ENCODE assay signal across 24 cellular contexts in genomic region chr10:44512345-44513095, GRCh38.
"Had no signal": no experiment of that assay in that cellular context is flagged by ENCODE, and none has a peak within 500 bp of the region (broad histone marks: within the 10 kb centered on the region; RNA-seq: fewer than 3 reads in every experiment).

No MANE protein-coding gene starts in this region.

- DNase-seq: colonic mucosa; effector CD4-positive, alpha-beta T cell; endodermal cell; erythroblast; foreskin melanocyte; head of caudate nucleus; hippocampal formation; kidney glomerular epithelial cell; mammary epithelial cell; natural killer cell; nucleus accumbens; ovary; sigmoid colon; small intestine; stimulated activated CD4-positive, alpha-beta T cell treated with anti-CD3 and anti-CD28 coated beads, Interleukin-12 subunit alpha, Interleukin-12 subunit beta, amount 100 ng/mL, for 4 hours; stimulated activated naive CD4-positive, alpha-beta T cell; stomach; substantia nigra; transverse colon had no signal

- H3K27me3 ChIP-seq: colonic mucosa, neural progenitor cell, ovary, right atrium auricular region, sigmoid colon, stomach, transverse colon had no signal

- H3K4me1 ChIP-seq: colonic mucosa, neural progenitor cell, right atrium auricular region, stomach had no signal

- ATAC-seq: natural killer cell had no signal

- FAIRE-seq: endothelial cell of umbilical vein, islet of Langerhans, small intestine had no signal

- H3K27ac ChIP-seq: colonic mucosa, neural progenitor cell, ovary, right atrium auricular region, sigmoid colon, stomach, thoracic aorta, transverse colon had no signal

- H3K9me3 ChIP-seq: colonic mucosa, ovary, right atrium auricular region, sigmoid colon, stomach, thoracic aorta, transverse colon had no signal

- H3K36me3 ChIP-seq: colonic mucosa, neural progenitor cell, ovary, right atrium auricular region, sigmoid colon, stomach, thoracic aorta, transverse colon had no signal

- H3K4me3 ChIP-seq: colonic mucosa, neural progenitor cell, ovary, right atrium auricular region, sigmoid colon, stomach, thoracic aorta, transverse colon had no signal
